ENCODE assay signal across 8 cellular contexts in the genomic region with DNA sequence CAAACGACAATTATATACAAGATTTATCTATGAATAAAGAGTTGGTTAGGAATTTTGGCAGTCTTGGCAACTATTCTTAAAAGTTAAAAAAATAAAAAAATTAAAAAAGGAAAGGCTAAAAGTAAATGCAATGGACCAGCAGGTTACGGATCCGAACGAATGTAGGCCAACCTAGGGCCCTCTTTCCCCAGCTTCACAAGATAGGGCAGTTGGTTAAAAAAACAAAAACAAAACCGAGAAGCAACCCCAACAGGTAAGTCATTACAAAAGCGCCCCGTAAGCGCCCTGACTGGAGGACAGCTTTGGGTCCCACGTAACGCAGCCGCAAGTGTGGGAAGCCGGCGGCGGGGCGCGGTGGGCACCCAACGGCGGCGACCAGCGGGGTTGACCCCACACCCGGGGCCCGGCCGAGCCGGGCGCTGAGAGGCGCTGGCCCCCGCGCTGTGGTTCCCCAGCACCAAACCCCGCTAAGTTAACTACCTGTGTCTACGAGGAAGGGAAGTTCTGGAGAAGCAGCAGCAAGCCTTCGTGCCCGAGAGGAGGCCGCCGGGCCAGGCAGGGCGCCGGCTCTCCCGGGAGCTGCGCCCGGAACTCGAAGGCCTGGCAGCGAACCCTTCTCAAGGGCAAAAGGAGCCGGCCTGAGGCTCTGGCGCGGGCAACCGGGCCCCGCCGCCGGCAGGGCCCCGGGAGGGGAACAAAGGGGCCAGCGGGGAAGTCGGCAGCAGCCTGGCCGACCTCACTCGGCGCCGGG. TPM values are rescaled to one million over a fixed set of nuclear protein-coding genes. Genes with fewer than 3 reads are reported as not detected.
DNase-seq lines count a peak whose midpoint lies in the region; ATAC-seq and TF ChIP-seq lines count a peak whose summit lies in the region.

No MANE protein-coding gene starts in this region.

- DNase-seq in NCI-H524 (lab: John Stamatoyannopoulos, UW) (peak; percentile 34 to 56), NCI-H524 treated with DMSO at 0.1 percent for 48 hours (lab: John Stamatoyannopoulos, UW) (no peak), OCI-M1 (lab: John Stamatoyannopoulos, UW) (peak; percentile 45), head of caudate nucleus (peak in 37 of 42 donors; percentile 3 to 61 (median 30)), posterior vena cava (ENCODE audit: low spot score) (peak; percentile 87), vagina (ENCODE audit: extremely low spot score in 2 of 2) (peak in 1 of 2 donors; percentile 87)
- DNase-seq in activated naive CD4-positive, alpha-beta T cell (lab: John Stamatoyannopoulos, UW): peak in 3 of 4 experiments; percentile 19 to 43 (median 25)

- ATAC-seq in HG02938 (IDR thresholded peaks at IDR 0.05; ENCODE audit: unreplicated experiment): peak; percentile 17

- TF ChIP-seq POLR2A in vagina (IDR thresholded peaks at IDR 0.05): no peak

- no peaks in the 10 kb centered on the region for H3K9me3 ChIP-seq in vagina

- H3K27me3 ChIP-seq in vagina: no peaks in the 10 kb centered on the region

- peak overlapping the region; percentile 97 for H3K27ac ChIP-seq in vagina

- intact Hi-C loops in head of caudate nucleus (cut with DNase I): loop anchor here (5.0 kb wide), 1 partner anchor 179 kb away; a partner anchor contains a TSS
- intact Hi-C loops in posterior vena cava (cut with DNase I): no loop called here
- intact Hi-C loops in vagina (cut with DNase I): loop anchor here (5.0 kb wide), 1 partner anchor 39 kb away; no protein-coding TSS in a partner anchor

- H3K36me3 ChIP-seq in vagina: peaks cover 0 to 16% of the 10 kb centered on the region in 2 donors

- TF ChIP-seq CTCF in vagina (IDR thresholded peaks at IDR 0.05): no peak

- peaks cover 40% of the 10 kb centered on the region for H3K4me1 ChIP-seq in vagina

- H3K4me3 ChIP-seq in vagina: peak overlapping the region; percentile 65 to 71

RNA-seq across cellular contexts. Expression of a gene that starts 0.9 kb away (rescaled TPM):
- total RNA-seq in posterior vena cava: 100 to 1,000 TPM; 127 to 145 TPM
- total RNA-seq in vagina: 325 TPM

Comparison
In these comparisons a context has a peak if more than half of its experiments do, and no peak if none do; other contexts are left out.
1. intact Hi-C loops: an anchor here in head of caudate nucleus (5.0 kb wide) and vagina (5.0 kb wide); none called in posterior vena cava.